In genomic region chr10:62492012-62492869, GRCh38 we compare ENCODE assay signal across 9 cellular contexts.
DNase-seq lines count a peak whose midpoint lies in the region; ATAC-seq and FAIRE-seq lines count a peak whose summit lies in the region.
"Had no signal": no experiment of that assay in that cellular context is flagged by ENCODE, and none has a peak within 500 bp of the region (broad histone marks: within the 10 kb centered on the region; RNA-seq: fewer than 3 reads in every experiment).

No MANE protein-coding gene starts in this region.

- no peak overlapping the region for H3K27ac Mint-ChIP-seq in naive thymus-derived CD4-positive, alpha-beta T cell
- H3K27ac Mint-ChIP-seq: activated naive CD8-positive, alpha-beta T cell treated with anti-CD3 and anti-CD28 coated beads, Interleukin-2, amount 10 ng/mL, durations not matched to agents 7 days and 5 days had no signal

- peak; percentile 54 for ATAC-seq in naive thymus-derived CD4-positive, alpha-beta T cell
- ATAC-seq in HG03108 (IDR thresholded peaks at IDR 0.05; ENCODE audit: unreplicated experiment), result no peak

- no peaks in the 10 kb centered on the region for H3K36me3 ChIP-seq in naive thymus-derived CD4-positive, alpha-beta T cell (ENCODE audit: control insufficient read depth in 2 of 3, insufficient read depth in 3 of 3, low read length in 3 of 3)

- peaks cover 0 to 2% (median 0%) of the 10 kb centered on the region in 7 donors for H3K4me1 Mint-ChIP-seq in naive thymus-derived CD4-positive, alpha-beta T cell
- H3K4me1 Mint-ChIP-seq: activated naive CD8-positive, alpha-beta T cell treated with anti-CD3 and anti-CD28 coated beads, Interleukin-2, amount 10 ng/mL, durations not matched to agents 7 days and 5 days had no signal

- peak; percentile 36 for DNase-seq in ACHN
- peak; percentile 12 for DNase-seq in GM18507 (ENCODE audit: extremely low spot score, insufficient read length, low read depth)
- peak; percentile 1 for DNase-seq in NCI-H748 treated with DMSO at 0.1 percent for 48 hours (lab: John Stamatoyannopoulos, UW)
- DNase-seq in dermis microvascular lymphatic vessel endothelial cell (ENCODE audit: low read depth in 2 of 2), result peak; percentile 7 to 9
- peak in 7 of 9 donors; percentile 14 to 53 (median 40) for DNase-seq in naive thymus-derived CD4-positive, alpha-beta T cell
- no peak for DNase-seq in dedifferentiated amniotic fluid mesenchymal stem cell (ENCODE audit: extremely low spot score)
- no peak for DNase-seq in NK-92 treated with Interleukin-12 subunit alpha and Interleukin-12 subunit beta, amount 100 ng/mL, for 24 hours (lab: John Stamatoyannopoulos, UW)
- DNase-seq: activated naive CD8-positive, alpha-beta T cell treated with anti-CD3 and anti-CD28 coated beads, Interleukin-2, amount 10 ng/mL, durations not matched to agents 7 days and 5 days had no signal

- intact Hi-C loops in naive thymus-derived CD4-positive, alpha-beta T cell (cut with micrococcal nuclease), result loop anchor here (1.0 to 2.0 kb wide), 10 partner anchors 36 to 1229 kb away; no protein-coding TSS in a partner anchor

- H3K9me3 ChIP-seq in naive thymus-derived CD4-positive, alpha-beta T cell (ENCODE audit: control insufficient read depth in 2 of 3, low read length in 3 of 3), result no peaks in the 10 kb centered on the region

- H3K4me3 ChIP-seq in naive thymus-derived CD4-positive, alpha-beta T cell (ENCODE audit: low read length), result no peak overlapping the region

- H3K4me3 Mint-ChIP-seq in naive thymus-derived CD4-positive, alpha-beta T cell, result no peak overlapping the region
- H3K4me3 Mint-ChIP-seq: activated naive CD8-positive, alpha-beta T cell treated with anti-CD3 and anti-CD28 coated beads, Interleukin-2, amount 10 ng/mL, durations not matched to agents 7 days and 5 days had no signal

- no peaks in the 10 kb centered on the region for H3K4me1 ChIP-seq in naive thymus-derived CD4-positive, alpha-beta T cell (ENCODE audit: control insufficient read depth in 2 of 2, insufficient read depth in 2 of 2, low read length in 2 of 2)

- FAIRE-seq in GM18507 (lab: Jason Lieb, UNC), result peak; percentile 72

- in situ Hi-C loops in ACHN (cut with HindIII; ENCODE audit: low pct_ligation_motif_present, low pct_unique_long_range_greater_than_20kb, low sequenced_read_pairs), result no loop called here

- H3K27ac ChIP-seq in naive thymus-derived CD4-positive, alpha-beta T cell (ENCODE audit: low read depth, low read length), result no peak overlapping the region

- peaks cover 0 to 29% (median 4%) of the 10 kb centered on the region in 5 donors for H3K27me3 Mint-ChIP-seq in naive thymus-derived CD4-positive, alpha-beta T cell

- POLR2A ChIA-PET in naive thymus-derived CD4-positive, alpha-beta T cell (lab: Charles Lee), result interaction anchor here (0.6 kb wide), 1 partner anchor 53 kb away, joined by 4 read pairs; no protein-coding TSS in a partner anchor

- no peaks in the 10 kb centered on the region for H3K36me3 Mint-ChIP-seq in naive thymus-derived CD4-positive, alpha-beta T cell
- H3K36me3 Mint-ChIP-seq: activated naive CD8-positive, alpha-beta T cell treated with anti-CD3 and anti-CD28 coated beads, Interleukin-2, amount 10 ng/mL, durations not matched to agents 7 days and 5 days had no signal

- no peaks in the 10 kb centered on the region for H3K9me3 Mint-ChIP-seq in naive thymus-derived CD4-positive, alpha-beta T cell
- H3K9me3 Mint-ChIP-seq: activated naive CD8-positive, alpha-beta T cell treated with anti-CD3 and anti-CD28 coated beads, Interleukin-2, amount 10 ng/mL, durations not matched to agents 7 days and 5 days had no signal

- H3K27me3 ChIP-seq in naive thymus-derived CD4-positive, alpha-beta T cell (ENCODE audit: control insufficient read depth in 2 of 2, insufficient read depth in 2 of 2, low read length in 2 of 2), result no peaks in the 10 kb centered on the region

- CTCF ChIA-PET in naive thymus-derived CD4-positive, alpha-beta T cell (lab: Charles Lee), result interaction anchor here (0.6 to 1.9 kb wide), 14 partner anchors 33 to 735 kb away, joined by 3 to 10 read pairs (median 4); no protein-coding TSS in a partner anchor

Comparison
In these comparisons a context has a peak if more than half of its experiments do, and no peak if none do; other contexts are left out.
1. DNase-seq: peak in ACHN (single experiment), GM18507 (single experiment), NCI-H748 treated with DMSO at 0.1 percent for 48 hours (single experiment), dermis microvascular lymphatic vessel endothelial cell (2 of 2) and naive thymus-derived CD4-positive, alpha-beta T cell (7 of 9); none in dedifferentiated amniotic fluid mesenchymal stem cell (single experiment) and NK-92 treated with Interleukin-12 subunit alpha and Interleukin-12 subunit beta, amount 100 ng/mL, for 24 hours (single experiment).